1 cellular context compared by ENCODE assay signal in the genomic region with DNA sequence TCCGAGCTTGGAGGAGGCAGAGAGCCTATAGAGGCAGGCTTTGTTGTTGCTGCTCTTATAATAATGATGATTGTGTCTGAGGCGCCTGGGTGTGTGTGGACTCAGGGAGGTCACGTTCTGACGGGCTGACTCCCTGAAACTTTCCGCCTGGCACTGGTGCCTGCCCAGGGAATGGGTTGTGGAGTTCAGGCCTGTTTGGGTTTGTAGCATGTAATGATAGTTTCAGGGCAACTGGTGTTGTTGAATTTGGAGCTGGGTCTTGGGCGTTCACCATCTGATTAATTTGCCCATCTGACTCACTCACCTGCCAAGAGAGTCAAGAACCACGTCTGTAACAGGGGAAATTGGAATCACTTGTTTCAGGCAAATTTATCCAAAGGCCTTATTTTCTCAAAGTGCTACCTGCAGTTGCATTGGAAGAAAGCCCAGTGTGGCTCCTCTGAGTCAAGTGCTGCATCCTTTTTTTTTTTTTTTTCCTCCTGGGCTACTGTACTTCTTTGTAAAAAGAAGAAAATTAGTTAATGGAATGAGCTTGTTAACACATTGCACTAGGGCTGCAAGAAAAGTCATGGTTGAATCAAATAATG.
TF ChIP-seq lines count a peak whose summit lies in the region.

No MANE protein-coding gene starts in this region.

TF ChIP-seq in GM23338, 12 proteins besides CTCF, POLR2A, EP300 and RAD21 (continued from another document):
- TF ChIP-seq CREB1 (CRISPR knock-in tag; IDR thresholded peaks at IDR 0.05; ENCODE audit: low read depth), result no peak
- no peak for TF ChIP-seq NANOG (IDR thresholded peaks at IDR 0.05; ENCODE audit: borderline replicate concordance)
- TF ChIP-seq, protein P1, sequence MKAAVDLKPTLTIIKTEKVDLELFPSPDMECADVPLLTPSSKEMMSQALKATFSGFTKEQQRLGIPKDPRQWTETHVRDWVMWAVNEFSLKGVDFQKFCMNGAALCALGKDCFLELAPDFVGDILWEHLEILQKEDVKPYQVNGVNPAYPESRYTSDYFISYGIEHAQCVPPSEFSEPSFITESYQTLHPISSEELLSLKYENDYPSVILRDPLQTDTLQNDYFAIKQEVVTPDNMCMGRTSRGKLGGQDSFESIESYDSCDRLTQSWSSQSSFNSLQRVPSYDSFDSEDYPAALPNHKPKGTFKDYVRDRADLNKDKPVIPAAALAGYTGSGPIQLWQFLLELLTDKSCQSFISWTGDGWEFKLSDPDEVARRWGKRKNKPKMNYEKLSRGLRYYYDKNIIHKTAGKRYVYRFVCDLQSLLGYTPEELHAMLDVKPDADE (IDR thresholded peaks at IDR 0.05), result no peak
- no peak for TF ChIP-seq EZH2phosphoT487 (IDR thresholded peaks at IDR 0.05; ENCODE audit: unreplicated experiment)
- no peak for TF ChIP-seq ZNF331 (CRISPR knock-in tag; IDR thresholded peaks at IDR 0.05; ENCODE audit: low read depth)
- TF ChIP-seq EZH2 (IDR thresholded peaks at IDR 0.05; ENCODE audit: low read depth, unreplicated experiment), result no peak
- TF ChIP-seq POLR2AphosphoS5 (IDR thresholded peaks at IDR 0.05; ENCODE audit: low read depth), result no peak
